ENCODE assay signal across 18 cellular contexts in genomic region chr2:63850650-63851049, GRCh38. TPM values are rescaled to one million over a fixed set of nuclear protein-coding genes. Genes with fewer than 3 reads are reported as not detected.
DNase-seq lines count a peak whose midpoint lies in the region; ATAC-seq, FAIRE-seq and TF ChIP-seq lines count a peak whose summit lies in the region.
"Had no signal": no experiment of that assay in that cellular context is flagged by ENCODE, and none has a peak within 500 bp of the region (broad histone marks: within the 10 kb centered on the region; RNA-seq: fewer than 3 reads in every experiment).

No MANE protein-coding gene starts in this region.

- peaks cover 9% of the 10 kb centered on the region for H3K36me3 Mint-ChIP-seq in activated T-cell treated with anti-CD3 and anti-CD28 coated beads, Interleukin-2, amount 50 U/mL, for 4 hours (ENCODE audit: insufficient read depth)

- no peak overlapping the region for H3K9ac ChIP-seq in H1 (replicated peaks in 1 of 4; ENCODE audit: extremely low read depth in 1 of 4, low read depth in 3 of 4, low read length in 3 of 4)

- H2AFZ ChIP-seq in H1 (ENCODE audit: low read length) = no peak overlapping the region
- H2AFZ ChIP-seq: PC-9 had no signal

- 0 out of 2 replicates have a peak, but pooled peaks cover under 1% of the 10 kb centered on the region for H3K79me1 ChIP-seq in H1 (ENCODE audit: low read depth, low read length)

- TF ChIP-seq CTCF in H1 (IDR thresholded peaks at IDR 0.05; ENCODE audit: control extremely low read depth in 1 of 3, insufficient read depth in 1 of 3, low read depth in 1 of 3, low read length in 3 of 3) (no peak), gastrocnemius medialis (IDR thresholded peaks at IDR 0.05 in 4 of 5, conservative IDR thresholded peaks at IDR 0.05 in 1 of 5) (no peak)

- no peak for TF ChIP-seq POLR2A in H1 (IDR thresholded peaks at IDR 0.05; ENCODE audit: control extremely low read depth in 1 of 2, low read depth in 2 of 2, low read length in 2 of 2)
- no peak for TF ChIP-seq POLR2A in gastrocnemius medialis (IDR thresholded peaks at IDR 0.05)

- peaks cover 80% of the 10 kb centered on the region for H3K4me1 Mint-ChIP-seq in activated T-cell treated with anti-CD3 and anti-CD28 coated beads, Interleukin-2, amount 50 U/mL, for 4 hours (ENCODE audit: low read depth)

- peak overlapping the region; percentile 98 for H2BK120ac ChIP-seq in H1 (replicated peaks; ENCODE audit: low read depth, low read length)

- H2BK15ac ChIP-seq in H1 (ENCODE audit: low read length) = no peak overlapping the region

- H3K23me2 ChIP-seq in H1 (ENCODE audit: low read depth, low read length) = no peaks in the 10 kb centered on the region

- POLR2A ChIA-PET in H1 (lab: Charles Lee; ENCODE audit: partially characterized antibody) = interaction anchor here (1.0 to 17.8 kb wide), 9 partner anchors 8 to 235 kb away, joined by 3 to 297 read pairs (median 10); partner anchors contain the start of gene UGP2

- peaks cover 4% of the 10 kb centered on the region for H3K9me3 Mint-ChIP-seq in activated T-cell treated with anti-CD3 and anti-CD28 coated beads, Interleukin-2, amount 50 U/mL, for 4 hours
- H3K9me3 Mint-ChIP-seq: nephron had no signal

- peaks cover 18 to 57% (median 26%) of the 10 kb centered on the region in 4 experiments for H3K4me1 ChIP-seq in H1 (replicated peaks in 1 of 4; ENCODE audit: control insufficient read depth in 3 of 4, insufficient read depth in 4 of 4, low read length in 3 of 4)
- H3K4me1 ChIP-seq in gastrocnemius medialis = peaks cover 90 to 92% of the 10 kb centered on the region in 2 donors

- TF ChIP-seq EP300 in H1 (IDR thresholded peaks at IDR 0.05; ENCODE audit: borderline replicate concordance in 1 of 2, low read depth in 2 of 2, low read length in 2 of 2) = no peak

- no peak for DNase-seq in activated T-cell treated with anti-CD3 and anti-CD28 coated beads, Interleukin-2, amount 50 U/mL, for 4 hours
- no peak for DNase-seq in activated T-cell treated with anti-CD3 and anti-CD28 coated beads, Interleukin-2, amount 50 U/mL, for 48 hours
- DNase-seq in H1 (ENCODE audit: low read depth in 1 of 2, low spot score in 2 of 2) (no peak), gastrocnemius medialis (no peak), NCI-H1694 treated with DMSO at 0.1 percent for 48 hours (lab: John Stamatoyannopoulos, UW) (no peak), kidney glomerular epithelial cell (lab: John Stamatoyannopoulos, UW) (no peak)
- DNase-seq: activated CD8-positive, alpha-beta memory T cell treated with anti-CD3 and anti-CD28 coated beads, Interleukin-2, amount 10 ng/mL, durations not matched to agents 7 days and 5 days; NCI-H1436 treated with DMSO at 0.1 percent for 48 hours; NCI-H446 treated with DMSO at 0.1 percent for 48 hours; PC-9; retina; stimulated activated CD4-positive, alpha-beta T cell treated with anti-CD3 and anti-CD28 coated beads, Interleukin-2, amount 100 ng/mL, for 48 hours had no signal

- intact Hi-C loops in gastrocnemius medialis (cut with DNase I; ENCODE audit: low total_unique reads) = no loop called here

- peak overlapping the region; percentile 20; the same call in 1 of the 2 replicates for H2AK5ac ChIP-seq in H1 (ENCODE audit: low read depth, low read length)

- peak overlapping the region in 2 of 4 experiments; percentile 20 to 60; a peak in 3 of 8 replicates for H3K4me3 ChIP-seq in H1 (ENCODE audit: extremely low read depth in 1 of 4, insufficient read depth in 2 of 4, low read depth in 3 of 4, low read length in 4 of 4)
- no peak overlapping the region for H3K4me3 ChIP-seq in gastrocnemius medialis
- H3K4me3 ChIP-seq: PC-9 had no signal

- no peaks in the 10 kb centered on the region for H3K27me3 Mint-ChIP-seq in activated T-cell treated with anti-CD3 and anti-CD28 coated beads, Interleukin-2, amount 50 U/mL, for 4 hours (ENCODE audit: low read depth)
- H3K27me3 Mint-ChIP-seq: activated CD8-positive, alpha-beta memory T cell treated with anti-CD3 and anti-CD28 coated beads, Interleukin-2, amount 10 ng/mL, durations not matched to agents 7 days and 5 days had no signal

- in situ Hi-C loops in gastrocnemius medialis (cut with MboI; ENCODE audit: low sequenced_read_pairs in 4 of 4) = loop anchor here in 2 of 4 donors (10.0 to 25.0 kb wide), 2 partner anchors 156 to 163 kb away; no protein-coding TSS in a partner anchor

- peaks cover 42 to 100% of the 10 kb centered on the region in 2 experiments for H3K79me2 ChIP-seq in H1 (ENCODE audit: control insufficient read depth in 1 of 2, insufficient read depth in 2 of 2, low read length in 2 of 2)

- H2BK20ac ChIP-seq in H1 (ENCODE audit: low read length) = peak overlapping the region; percentile 83; the same call in 1 of the 2 replicates

- H2BK5ac ChIP-seq in H1 (ENCODE audit: low read depth, low read length) = peak overlapping the region; percentile 71; the same call in 1 of the 2 replicates

- H3K23ac ChIP-seq in H1 (ENCODE audit: insufficient read length) = no peak overlapping the region

- H4K20me1 ChIP-seq in H1 (replicated peaks in 1 of 2; ENCODE audit: control insufficient read depth in 1 of 2, insufficient read depth in 2 of 2, low read length in 2 of 2) = peaks cover 2 to 5% of the 10 kb centered on the region in 2 experiments

- H3K36me3 ChIP-seq in KOPT-K1 (ENCODE audit: insufficient read depth, low read length) (peaks cover 18% of the 10 kb centered on the region; the same call in 1 of the 2 replicates), H1 (ENCODE audit: control insufficient read depth in 2 of 4, insufficient read depth in 4 of 4, low read length in 3 of 4) (peaks cover 0 to 63% (median 5%) of the 10 kb centered on the region in 4 experiments; a peak in 5 of 8 replicates), gastrocnemius medialis (no peaks in the 10 kb centered on the region)

- H3K18ac ChIP-seq in H1 (ENCODE audit: extremely low read depth, low read length) = peak overlapping the region; percentile 63

- TF ChIP-seq RAD21 in H1 (IDR thresholded peaks at IDR 0.05 in 1 of 2, conservative IDR thresholded peaks at IDR 0.05 in 1 of 2; ENCODE audit: low read depth in 2 of 2, low read length in 2 of 2) = no peak

- H3K9me3 ChIP-seq in KOPT-K1 (ENCODE audit: insufficient read depth, low read length, poor library complexity, severe bottlenecking) (no peaks in the 10 kb centered on the region), H1 (ENCODE audit: insufficient read depth in 2 of 2, low read depth in 1 of 2, low read length in 1 of 2) (no peaks in the 10 kb centered on the region), gastrocnemius medialis (no peaks in the 10 kb centered on the region)

- H2BK12ac ChIP-seq in H1 (ENCODE audit: low read depth, low read length) = no peak overlapping the region

- no peaks in the 10 kb centered on the region for H3K27me3 ChIP-seq in H1 (replicated peaks in 1 of 4; ENCODE audit: control insufficient read depth in 3 of 4, extremely low read depth in 1 of 4, insufficient read depth in 3 of 4, low read length in 3 of 4)
- H3K27me3 ChIP-seq in gastrocnemius medialis = no peaks in the 10 kb centered on the region

- H3K27ac ChIP-seq in KOPT-K1 (ENCODE audit: low read depth, low read length, poor library complexity, severe bottlenecking) (peak overlapping the region; percentile 100), H1 (ENCODE audit: low read depth, low read length) (peak overlapping the region; percentile 44; the same call in 1 of the 2 replicates), gastrocnemius medialis (peak overlapping the region; percentile 77 to 98 (median 96))
- H3K27ac ChIP-seq: PC-9, VCaP had no signal

- H4K8ac ChIP-seq in H1 (ENCODE audit: extremely low read depth, insufficient read depth, low read length) = no peak overlapping the region

- no peak overlapping the region for H3K4me3 Mint-ChIP-seq in activated T-cell treated with anti-CD3 and anti-CD28 coated beads, Interleukin-2, amount 50 U/mL, for 4 hours
- H3K4me3 Mint-ChIP-seq: activated CD8-positive, alpha-beta memory T cell treated with anti-CD3 and anti-CD28 coated beads, Interleukin-2, amount 10 ng/mL, durations not matched to agents 7 days and 5 days; nephron had no signal

- peak overlapping the region; percentile 73 to 94 for H3K4me2 ChIP-seq in H1 (ENCODE audit: insufficient read depth in 1 of 2, low read depth in 2 of 2, low read length in 2 of 2)
- H3K4me2 ChIP-seq: PC-9 had no signal

- peak overlapping the region; percentile 14 for H3K56ac ChIP-seq in H1 (replicated peaks; ENCODE audit: insufficient read length, low read depth, low read length)

- peak overlapping the region; percentile 91 for H3K14ac ChIP-seq in H1 (ENCODE audit: insufficient read length)

- FAIRE-seq in H1 (lab: Jason Lieb, UNC) = no peak
- FAIRE-seq: H54, urothelium cell line had no signal

- CTCF ChIA-PET in H1 (lab: Charles Lee; ENCODE audit: partially characterized antibody) = interaction anchor here (0.8 to 5.0 kb wide), 3 partner anchors 8 to 152 kb away, joined by 3 to 31 read pairs (median 16); no protein-coding TSS in a partner anchor

- ATAC-seq in activated T-cell treated with anti-CD3 and anti-CD28 coated beads, Interleukin-2, amount 50 U/mL, for 4 hours = peak; percentile 63 to 78
- ATAC-seq in gastrocnemius medialis (peak in 1 of 2 donors; percentile 48), GM19395 (IDR thresholded peaks at IDR 0.05; ENCODE audit: unreplicated experiment) (no peak)
- ATAC-seq: activated CD8-positive, alpha-beta memory T cell treated with anti-CD3 and anti-CD28 coated beads, Interleukin-2, amount 10 ng/mL, durations not matched to agents 7 days and 5 days had no signal

- peak overlapping the region; percentile 92 for H4K91ac ChIP-seq in H1 (replicated peaks; ENCODE audit: insufficient read length, low read length)

- H4K5ac ChIP-seq in H1 (ENCODE audit: insufficient read length, low read depth, low read length) = peak overlapping the region; percentile 85

- H3K4ac ChIP-seq in H1 (replicated peaks; ENCODE audit: insufficient read length, low read depth, low read length) = peak overlapping the region; percentile 93

RNA-seq across cellular contexts. Expression of gene UGP2, which starts 9.0 kb away (rescaled TPM):
- 10 to 100 TPM; 46.1 to 48.6 (median 47.7) TPM for total RNA-seq in activated T-cell treated with anti-CD3 and anti-CD28 coated beads, Interleukin-2, amount 50 U/mL, for 4 hours
- 925 and 956 TPM in 2 replicates for total RNA-seq in H1 (2021; fragmentation: NEBNext Ultra II Directional; extraction: Animal tissue kit (Norgen Biotek cat#: 25700))
- 130 and 278 TPM in 2 replicates for polyA plus RNA-seq in H1 (2011; rRNA removed)
- polyA plus RNA-seq in H1 (2011; cell fraction: cytosol; rRNA removed) = 376 TPM
- polyA plus RNA-seq in H1 (2011; cell fraction: nucleus; rRNA removed) = 74.2 TPM
- 531 to 1,061 TPM (median 542 TPM) in 4 replicates for polyA plus RNA-seq in H1 (2012, experiment 1 of 2)
- polyA plus RNA-seq in H1 (2012, experiment 2 of 2) = 80.5 TPM
- polyA plus RNA-seq in H1 (2013, experiment 1 of 2) = 627 TPM
- 641 TPM for polyA plus RNA-seq in H1 (2013, experiment 2 of 2)
- 191 and 331 TPM in 2 replicates for polyA minus RNA-seq in H1 (2011; rRNA and poly(A)+ RNA removed)
- polyA minus RNA-seq in H1 (2011; cell fraction: cytosol; rRNA and poly(A)+ RNA removed) = 336 TPM
- polyA minus RNA-seq in H1 (2011; cell fraction: nucleus; rRNA and poly(A)+ RNA removed) = 322 TPM
- total RNA-seq in gastrocnemius medialis = 100 to 1,000 TPM; 398 to 784 (median 580) TPM

Comparison
In these comparisons a context has a peak if more than half of its experiments do, and no peak if none do; other contexts are left out.
1. H3K27ac ChIP-seq: peak in every context shown above with its lines; median percentile 100 in KOPT-K1; 96 in gastrocnemius medialis; 44 in H1.
2. RNA of gene UGP2, which starts 9.0 kb away (total RNA-seq): 925 to 956 TPM in H1 and 398 to 784 TPM in gastrocnemius medialis; 46.1 to 48.6 TPM in activated T-cell treated with anti-CD3 and anti-CD28 coated beads, Interleukin-2, amount 50 U/mL, for 4 hours; every median in the first group is over 4 times any median in the second.